Comparison of ENCODE assay signal across 13 cellular contexts in the genomic region with DNA sequence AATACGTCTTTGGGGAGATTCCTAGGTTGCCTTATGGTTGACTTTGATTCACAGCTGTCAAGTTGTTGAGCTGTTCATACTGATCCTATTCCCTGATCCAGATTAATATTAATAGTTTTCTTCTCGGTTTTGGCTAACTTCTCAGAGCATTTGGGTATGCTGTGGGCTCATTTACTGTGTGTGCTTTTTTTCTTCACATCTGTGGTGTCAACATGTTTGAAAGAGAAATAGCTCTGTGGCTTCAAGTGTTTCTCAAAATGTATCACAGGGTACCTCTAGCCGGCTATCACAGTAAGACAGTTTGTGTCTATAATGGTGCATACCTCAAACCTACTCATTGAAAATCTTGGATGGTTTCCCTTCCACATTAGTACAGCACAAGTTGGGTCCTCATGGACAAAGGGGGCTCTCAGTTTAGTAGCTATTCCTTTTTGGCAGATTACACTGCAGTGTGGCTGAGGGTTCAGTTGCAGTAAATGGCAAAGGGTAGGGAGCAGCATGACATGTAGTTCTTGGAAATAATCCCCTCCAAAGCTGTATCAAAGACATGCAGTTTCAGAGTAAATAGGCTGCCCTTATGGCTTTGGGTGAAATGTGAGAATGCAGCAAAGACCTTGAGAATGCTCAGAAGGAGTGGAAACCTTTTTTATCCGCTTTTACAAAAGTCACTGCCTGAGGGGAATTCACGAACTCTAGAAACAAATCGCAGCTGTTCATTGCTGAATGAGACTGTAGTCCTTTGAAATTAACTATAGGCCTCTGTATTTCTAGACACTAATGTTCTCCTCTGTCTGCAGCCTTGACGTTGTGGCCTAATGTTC.
A peak's percentile ranks its signal among the peaks of the same experiment; 100 is the strongest.
DNase-seq lines count a peak whose midpoint lies in the region; ATAC-seq and TF ChIP-seq lines count a peak whose summit lies in the region.
"Had no signal": no experiment of that assay in that cellular context is flagged by ENCODE, and none has a peak within 500 bp of the region (broad histone marks: within the 10 kb centered on the region; RNA-seq: fewer than 3 reads in every experiment).

No MANE protein-coding gene starts in this region.

- H3K27ac ChIP-seq in osteoblast (ENCODE audit: low read depth, low read length) = no peak overlapping the region
- H3K27ac ChIP-seq in heart left ventricle = no peak overlapping the region
- H3K27ac ChIP-seq: lower lobe of right lung had no signal

- ATAC-seq in GM18867 (IDR thresholded peaks at IDR 0.05; ENCODE audit: unreplicated experiment) = peak; percentile 53
- peak; percentile 38 for ATAC-seq in HG02763 (IDR thresholded peaks at IDR 0.05; ENCODE audit: unreplicated experiment)
- no peak for ATAC-seq in heart left ventricle
- ATAC-seq: lower lobe of right lung had no signal

- in situ Hi-C loops in astrocyte of the spinal cord (cut with HindIII; ENCODE audit: low sequenced_read_pairs) = no loop called here

- 67 to 78% (median 71%) methylated on average over 7 of the region's 7 CpGs for WGBS in heart left ventricle, 4 donors

- H3K9me3 ChIP-seq in osteoblast (ENCODE audit: low read depth, low read length) = no peaks in the 10 kb centered on the region
- no peaks in the 10 kb centered on the region for H3K9me3 ChIP-seq in heart left ventricle
- H3K9me3 ChIP-seq: lower lobe of right lung had no signal

- intact Hi-C loops in heart left ventricle (cut with DNase I) = no loop called here

- TF ChIP-seq CTCF in astrocyte of the spinal cord (IDR thresholded peaks at IDR 0.05; ENCODE audit: low read depth, low read length) (no peak), osteoblast (IDR thresholded peaks at IDR 0.05; ENCODE audit: extremely low read depth, low read depth, low read length) (no peak), heart left ventricle (IDR thresholded peaks at IDR 0.05) (no peak)

- no peaks in the 10 kb centered on the region for H4K20me1 ChIP-seq in osteoblast (ENCODE audit: insufficient read depth, low read length)

- no peak overlapping the region for H3K4me2 ChIP-seq in osteoblast (ENCODE audit: insufficient read depth, low read length)

- TF ChIP-seq POLR2A in heart left ventricle (IDR thresholded peaks at IDR 0.05) = no peak

- H2AFZ ChIP-seq in osteoblast (ENCODE audit: low read length) = no peak overlapping the region

- no peaks in the 10 kb centered on the region for H3K27me3 ChIP-seq in osteoblast (ENCODE audit: insufficient read depth, low read length)
- no peaks in the 10 kb centered on the region for H3K27me3 ChIP-seq in heart left ventricle

- no peaks in the 10 kb centered on the region for H3K36me3 ChIP-seq in osteoblast (ENCODE audit: insufficient read depth, low read length)
- peaks cover 0 to 21% (median 0%) of the 10 kb centered on the region in 9 donors for H3K36me3 ChIP-seq in heart left ventricle

- H3K79me2 ChIP-seq in osteoblast (ENCODE audit: insufficient read depth, low read length) = no peaks in the 10 kb centered on the region

- H3K4me1 ChIP-seq in osteoblast (ENCODE audit: insufficient read depth, low read length) = no peaks in the 10 kb centered on the region
- no peaks in the 10 kb centered on the region for H3K4me1 ChIP-seq in heart left ventricle
- H3K4me1 ChIP-seq: lower lobe of right lung had no signal

- H3K4me3 ChIP-seq in astrocyte of the spinal cord (ENCODE audit: low read depth, low read length) (no peak overlapping the region), osteoblast (ENCODE audit: insufficient read depth, low read length) (no peak overlapping the region), heart left ventricle (no peak overlapping the region)
- H3K4me3 ChIP-seq: lower lobe of right lung had no signal

- DNase-seq in astrocyte of the spinal cord (ENCODE audit: low read depth, low spot score) = peak; percentile 12
- peak; percentile 53 for DNase-seq in putamen (ENCODE audit: low spot score)
- no peak for DNase-seq in mucosa of gallbladder (ENCODE audit: low spot score)
- no peak for DNase-seq in NCI-H1048 (lab: John Stamatoyannopoulos, UW)
- DNase-seq in osteoblast (ENCODE audit: insufficient read length, low spot score, missing footprints) = no peak
- DNase-seq in heart left ventricle = no peak
- DNase-seq: DND-41; GOT3; lower lobe of right lung; NCI-H146; stimulated activated CD4-positive, alpha-beta T cell treated with anti-CD3 and anti-CD28 coated beads, Interleukin-4, amount 100 ng/mL, for 1 hour had no signal

Comparison
In these comparisons a context has a peak if more than half of its experiments do, and no peak if none do; other contexts are left out.
1. ATAC-seq: peak in GM18867 (single experiment) and HG02763 (single experiment); none in heart left ventricle (0 of 4).
2. DNase-seq: peak in astrocyte of the spinal cord (single experiment) and putamen (single experiment); none in mucosa of gallbladder (single experiment), NCI-H1048 (single experiment), osteoblast (single experiment) and heart left ventricle (0 of 5).